In the genomic region with DNA sequence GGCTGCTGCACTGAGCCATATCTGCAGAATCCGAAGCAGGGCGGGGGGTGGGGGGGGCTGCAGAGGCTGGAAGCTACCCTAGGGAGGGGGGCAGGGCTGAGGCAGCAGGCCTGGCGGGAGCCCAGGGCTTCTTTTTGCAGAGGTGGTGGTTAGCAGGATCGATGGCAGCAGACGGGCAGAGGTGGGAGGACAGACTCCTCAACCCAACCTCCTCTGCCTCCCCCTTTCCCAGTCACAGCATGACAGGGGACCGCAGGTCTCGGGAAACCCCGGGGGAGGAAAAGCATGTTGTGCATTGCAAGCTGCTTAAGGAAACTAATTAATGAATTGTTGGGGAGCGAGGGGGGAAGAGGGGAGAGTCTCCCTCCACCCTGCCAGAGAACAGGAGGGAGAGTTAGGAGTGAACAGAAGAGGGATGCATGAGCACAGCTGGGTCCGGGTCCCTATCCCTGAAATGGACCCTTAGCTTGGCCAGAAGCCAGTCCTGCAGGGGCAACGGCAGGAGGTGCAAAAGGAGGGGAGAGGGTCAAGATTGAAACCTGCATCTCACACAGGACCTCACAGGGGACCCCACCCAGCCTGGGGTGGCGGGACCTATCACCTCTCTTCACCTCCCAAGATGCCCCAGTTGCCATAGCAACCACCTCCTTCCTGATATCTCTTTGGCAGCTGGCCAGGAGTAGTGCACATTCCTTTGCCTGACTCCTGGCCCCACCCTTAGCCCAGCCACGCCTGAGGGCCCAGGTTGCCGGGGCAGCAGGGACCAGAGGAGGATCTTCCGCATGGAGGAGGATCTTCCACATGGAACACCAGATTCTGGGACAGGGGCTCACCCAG, we compare ENCODE assay signal across 8 cellular contexts. TPM values are rescaled to one million over a fixed set of nuclear protein-coding genes. Genes with fewer than 3 reads are reported as not detected.
DNase-seq lines count a peak whose midpoint lies in the region; ATAC-seq and TF ChIP-seq lines count a peak whose summit lies in the region.
"Had no signal": no experiment of that assay in that cellular context is flagged by ENCODE, and none has a peak within 500 bp of the region (broad histone marks: within the 10 kb centered on the region; RNA-seq: fewer than 3 reads in every experiment).

No MANE protein-coding gene starts in this region.

- H3K9me3 ChIP-seq in body of pancreas (no peaks in the 10 kb centered on the region), left ventricle myocardium inferior (replicated peaks) (no peaks in the 10 kb centered on the region), BE2C (no peaks in the 10 kb centered on the region)

- peaks cover 16% of the 10 kb centered on the region for H3K4me1 ChIP-seq in body of pancreas
- H3K4me1 ChIP-seq in left ventricle myocardium inferior: peaks cover 43% of the 10 kb centered on the region
- peaks cover 4% of the 10 kb centered on the region for H3K4me1 ChIP-seq in BE2C
- H3K4me1 ChIP-seq: SJSA1 had no signal

- H3K36me3 ChIP-seq in body of pancreas (replicated peaks in 1 of 2; ENCODE audit: insufficient read depth in 1 of 2, low read depth in 2 of 2) (no peaks in the 10 kb centered on the region), left ventricle myocardium inferior (no peaks in the 10 kb centered on the region), BE2C (no peaks in the 10 kb centered on the region)
- H3K36me3 ChIP-seq: SJSA1 had no signal

- no peak for TF ChIP-seq CTCF in body of pancreas (IDR thresholded peaks at IDR 0.05)
- no peak for TF ChIP-seq CTCF in left ventricle myocardium inferior (IDR thresholded peaks at IDR 0.05; ENCODE audit: borderline replicate concordance)
- TF ChIP-seq CTCF in BE2C (IDR thresholded peaks at IDR 0.05; ENCODE audit: low read depth, low read length): no peak

- H3K27ac ChIP-seq in body of pancreas (no peak overlapping the region), left ventricle myocardium inferior (replicated peaks) (no peak overlapping the region)
- H3K27ac ChIP-seq: SJSA1 had no signal

- no peak overlapping the region for H3K4me3 ChIP-seq in body of pancreas
- no peak overlapping the region for H3K4me3 ChIP-seq in left ventricle myocardium inferior
- no peak overlapping the region for H3K4me3 ChIP-seq in BE2C (ENCODE audit: low read depth, low read length)
- H3K4me3 ChIP-seq: SJSA1 had no signal

- ATAC-seq in body of pancreas: no peak
- ATAC-seq: stimulated activated memory B cell treated with anti-CD40 and anti-IgM and Interleukin-4, amounts not matched to agents 10 μg/mL and 1 μg/mL and 100 μg/mL, for 72 hours had no signal

- CTCF ChIA-PET in HEK293T (lab: Yijun Ruan, JAX): interaction anchor here (0.7 kb wide), 1 partner anchor 1809 kb away, joined by 5 read pairs; no protein-coding TSS in a partner anchor

- WGBS in body of pancreas, 2 donors: 23 to 25% methylated on average over 12 of the region's 15 CpGs

- TF ChIP-seq POLR2A in body of pancreas (IDR thresholded peaks at IDR 0.05): no peak

- intact Hi-C loops in body of pancreas (cut with DNase I): loop anchor here (10.0 kb wide), 1 partner anchor 100 kb away; a partner anchor contains a TSS
- intact Hi-C loops in left ventricle myocardium inferior (cut with micrococcal nuclease): no loop called here

- DNase-seq in A172 (ENCODE audit: low spot score) (peak; percentile 81), HEK293T (ENCODE audit: extremely low spot score) (peak; percentile 49), body of pancreas (peak; percentile 30 to 66 (median 41)), DMS153 (lab: John Stamatoyannopoulos, UW) (no peak), left ventricle myocardium inferior (no peak), BE2C (no peak)

- POLR2A ChIA-PET in HEK293T (lab: Yijun Ruan, JAX): no interaction called here

- H3K27me3 ChIP-seq in body of pancreas: no peaks in the 10 kb centered on the region
- H3K27me3 ChIP-seq in left ventricle myocardium inferior (ENCODE audit: low read depth): peaks cover 14% of the 10 kb centered on the region
- H3K27me3 ChIP-seq in BE2C: peaks cover 30% of the 10 kb centered on the region

TF ChIP-seq in HEK293T, 16 proteins besides CTCF, POLR2A, EP300 and RAD21:
- no peak for TF ChIP-seq HDGF (IDR thresholded peaks at IDR 0.05; ENCODE audit: borderline replicate concordance)
- no peak for TF ChIP-seq ARNT (IDR thresholded peaks at IDR 0.05)
- TF ChIP-seq SUZ12 (IDR thresholded peaks at IDR 0.05): no peak
- no peak for TF ChIP-seq FOXK2 (IDR thresholded peaks at IDR 0.05)
- no peak for TF ChIP-seq BHLHE40 (IDR thresholded peaks at IDR 0.05; ENCODE audit: borderline replicate concordance)
- no peak for TF ChIP-seq TARDBP (IDR thresholded peaks at IDR 0.05)
- no peak for TF ChIP-seq NFRKB (IDR thresholded peaks at IDR 0.05)
- no peak for TF ChIP-seq ELF4 (IDR thresholded peaks at IDR 0.05)
- TF ChIP-seq SP1 (IDR thresholded peaks at IDR 0.05): no peak
- TF ChIP-seq CTBP1 (IDR thresholded peaks at IDR 0.05; ENCODE audit: borderline replicate concordance): no peak
TF ChIP-seq in HEK293T: peak in this region for 0.

RNA-seq across cellular contexts. Expression of a gene that starts 1.8 kb away (rescaled TPM):
- total RNA-seq in A172 (2014; rRNA removed; shearing (Covaris generic)): not detected in 2 replicates
- total RNA-seq in body of pancreas (1 to 10 TPM in 1 of 2 donors, under 1 TPM in 1; 0.52 to 1.3 TPM), left ventricle myocardium inferior (not detected)
- not detected for polyA plus RNA-seq in BE2C (2012; ENCODE audit: insufficient read depth, insufficient read length, low read depth)
- total RNA-seq: SJSA1 had no signal

RNA-seq across cellular contexts. Expression of a gene that starts 6.2 kb away (rescaled TPM):
- total RNA-seq in A172 (2014; rRNA removed; shearing (Covaris generic)): not detected in 2 replicates
- total RNA-seq in body of pancreas (1 to 10 TPM; 1.6 to 9.1 TPM), left ventricle myocardium inferior (509 TPM)
- not detected for polyA plus RNA-seq in BE2C (2012; ENCODE audit: insufficient read depth, insufficient read length, low read depth)
- total RNA-seq: SJSA1 had no signal

RNA-seq across cellular contexts. Expression of a gene that starts 9.7 kb away (rescaled TPM):
- total RNA-seq in A172 (2014; rRNA removed; shearing (Covaris generic)): 93.9 and 103 TPM in 2 replicates
- total RNA-seq in body of pancreas (10 to 100 TPM; 11.5 to 17.1 TPM), left ventricle myocardium inferior (23.4 TPM)
- 4.5 TPM for polyA plus RNA-seq in BE2C (2012; ENCODE audit: insufficient read depth, insufficient read length, low read depth)

RNA-seq across cellular contexts. Expression of a gene that starts 10.0 kb away (rescaled TPM):
- total RNA-seq in A172 (2014; rRNA removed; shearing (Covaris generic)): 0.43 TPM in 1 of 2 replicates, not detected in the other
- 1 to 10 TPM; 1.6 to 3.9 TPM for total RNA-seq in body of pancreas
- 8.4 TPM for total RNA-seq in left ventricle myocardium inferior
- polyA plus RNA-seq in BE2C (2012; ENCODE audit: insufficient read depth, insufficient read length, low read depth): 0.63 TPM
- total RNA-seq: SJSA1 had no signal

RNA-seq across cellular contexts. Expression of a gene that starts 29.2 kb away (rescaled TPM):
- 4.8 TPM in 1 of 2 replicates, not detected in the other for total RNA-seq in A172 (2014; rRNA removed; shearing (Covaris generic))
- total RNA-seq in body of pancreas (10 to 100 TPM; 13.5 to 51.6 TPM), left ventricle myocardium inferior (1.1 TPM)
- not detected for polyA plus RNA-seq in BE2C (2012; ENCODE audit: insufficient read depth, insufficient read length, low read depth)
- total RNA-seq: SJSA1 had no signal

Comparison
In these comparisons a context has a peak if more than half of its experiments do, and no peak if none do; other contexts are left out.
1. DNase-seq: peak in A172 (single experiment), HEK293T (single experiment) and body of pancreas (4 of 4); none in DMS153 (single experiment), left ventricle myocardium inferior (single experiment) and BE2C (single experiment).
2. RNA of a gene that starts 6.2 kb away (total RNA-seq): 509 TPM in left ventricle myocardium inferior (single experiment); 1.6 to 9.1 TPM in body of pancreas and not detected in A172; every median in the first group is over 10 times any median in the second.